In genomic region chr11:130213143-130213978, GRCh38 we compare ENCODE assay signal across 8 cellular contexts. TPM values are rescaled to one million over a fixed set of nuclear protein-coding genes. Genes with fewer than 3 reads are reported as not detected.
A peak's percentile ranks its signal among the peaks of the same experiment; 100 is the strongest.
DNase-seq lines count a peak whose midpoint lies in the region; ATAC-seq and TF ChIP-seq lines count a peak whose summit lies in the region.

No MANE protein-coding gene starts in this region.

- H3K4me3 Mint-ChIP-seq in osteocyte (ENCODE audit: unreplicated experiment): no peak overlapping the region

- H3K36me3 ChIP-seq in BLaER1 (no peaks in the 10 kb centered on the region), tibial artery (peaks cover 0 to 2% (median 0%) of the 10 kb centered on the region in 3 donors)

- intact Hi-C loops in tibial artery (cut with DNase I; ENCODE audit: low total_unique reads): loop anchor here (5.0 to 10.0 kb wide), 3 partner anchors 171 to 711 kb away; partner anchors contain the start of gene ADAMTS8

- H3K27ac ChIP-seq in BLaER1 (no peak overlapping the region), tibial artery (no peak overlapping the region)

- H3K27me3 ChIP-seq in BLaER1: no peaks in the 10 kb centered on the region
- H3K27me3 ChIP-seq in tibial artery: peaks cover 0 to 19% of the 10 kb centered on the region in 2 donors

- H3K9me3 Mint-ChIP-seq in osteocyte (ENCODE audit: unreplicated experiment): no peaks in the 10 kb centered on the region

- peaks cover 33% of the 10 kb centered on the region for H3K27me3 Mint-ChIP-seq in osteocyte (ENCODE audit: unreplicated experiment)

- H3K4me1 Mint-ChIP-seq in osteocyte (ENCODE audit: unreplicated experiment): peaks cover 10% of the 10 kb centered on the region

- H3K9ac ChIP-seq in BLaER1: no peak overlapping the region

- peak; percentile 69 for ATAC-seq in HG03378 (IDR thresholded peaks at IDR 0.05; ENCODE audit: unreplicated experiment)

- DNase-seq in GM19238 (ENCODE audit: insufficient read length, low spot score) (peak; percentile 68), foreskin melanocyte (peak; percentile 22), osteocyte (ENCODE audit: extremely low spot score, unreplicated experiment) (peak; percentile 87), tibial artery (peak in 1 of 2 donors; percentile 64)
- DNase-seq in activated T-helper 1 cell treated with anti-CD3 and anti-CD28 coated beads, Interleukin-2, amount 50 U/mL, for 16 hours (ENCODE audit: low read depth in 1 of 2, low spot score in 1 of 2): peak; percentile 58 to 65

- peak; percentile 98 for TF ChIP-seq CTCF in osteocyte (IDR thresholded peaks at IDR 0.05)
- TF ChIP-seq CTCF in tibial artery (IDR thresholded peaks at IDR 0.05): peak; percentile 78 to 94

- no peak overlapping the region for H3K4me3 ChIP-seq in BLaER1
- no peak overlapping the region for H3K4me3 ChIP-seq in tibial artery

- no peaks in the 10 kb centered on the region for H3K36me3 Mint-ChIP-seq in osteocyte (ENCODE audit: unreplicated experiment)

- H3K9me3 ChIP-seq in BLaER1 (no peaks in the 10 kb centered on the region), tibial artery (no peaks in the 10 kb centered on the region)

- no peak overlapping the region for H3K27ac Mint-ChIP-seq in osteocyte (ENCODE audit: unreplicated experiment)

- H3K4me1 ChIP-seq in BLaER1 (no peaks in the 10 kb centered on the region), tibial artery (peaks cover 0 to 7% (median 2%) of the 10 kb centered on the region in 4 donors)

- peak overlapping the region; percentile 53 for H3K4me2 ChIP-seq in BLaER1

- no peaks in the 10 kb centered on the region for H4K20me1 ChIP-seq in BLaER1

TF ChIP-seq in PFSK-1, 5 proteins besides CTCF, POLR2A, EP300 and RAD21:
- TF ChIP-seq REST (IDR thresholded peaks at IDR 0.05; ENCODE audit: insufficient read depth in 1 of 2, low read depth in 2 of 2, low read length in 2 of 2): no peak
- TF ChIP-seq FOXP2 (optimal IDR thresholded peaks at IDR 0.05; ENCODE audit: borderline replicate concordance, extremely low read depth, extremely low read length, insufficient read depth): peak; percentile 82

RNA-seq across cellular contexts. Expression of gene ST14, which starts 53.8 kb away (rescaled TPM):
- not detected for polyA plus RNA-seq in PFSK-1 (2012; ENCODE audit: insufficient read length, low read depth)
- not detected in 2 replicates for total RNA-seq in osteocyte
